ENCODE assay signal across 8 cellular contexts in the genomic region with DNA sequence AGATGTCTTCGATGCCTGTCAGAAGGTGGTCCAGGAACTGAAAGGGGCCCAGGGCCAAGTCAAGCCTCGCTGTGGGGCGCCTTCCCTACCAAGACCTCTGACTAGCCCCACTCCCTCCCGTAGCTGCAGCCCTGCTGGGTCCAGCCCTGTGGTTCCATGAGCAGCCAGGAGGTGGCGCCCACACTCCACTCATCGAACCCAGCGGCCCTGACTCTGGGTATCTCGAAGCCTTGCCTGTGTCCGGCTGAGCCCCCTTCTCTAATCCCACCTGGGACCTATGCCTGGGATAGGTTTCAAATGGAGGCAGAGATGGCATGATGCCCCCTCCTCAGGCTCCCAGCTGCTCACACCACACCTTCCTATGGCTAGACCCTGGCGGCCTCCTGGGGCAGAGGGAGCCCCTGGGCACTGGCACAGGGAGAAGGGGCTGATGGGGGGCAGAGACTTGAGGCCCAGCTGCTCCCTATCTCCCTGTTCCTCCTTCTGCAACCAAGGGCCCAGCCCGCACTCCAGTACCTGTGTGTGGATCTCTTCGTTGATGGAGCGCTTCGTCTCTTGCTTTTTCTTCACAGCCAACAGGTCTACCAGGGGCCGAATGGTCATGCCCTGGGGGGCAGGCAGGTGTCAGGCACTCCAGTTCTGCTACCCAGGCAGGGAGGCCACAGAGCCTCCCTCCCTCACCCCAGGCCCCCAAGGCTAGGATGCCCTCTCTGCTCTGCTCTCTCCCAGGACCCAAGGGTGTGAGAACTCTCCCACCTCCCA. TPM values are rescaled to one million over a fixed set of nuclear protein-coding genes. Genes with fewer than 3 reads are reported as not detected.
DNase-seq lines count a peak whose midpoint lies in the region; ATAC-seq and TF ChIP-seq lines count a peak whose summit lies in the region.

No MANE protein-coding gene starts in this region.

- H3K27me3 Mint-ChIP-seq in activated CD8-positive, alpha-beta T cell treated with anti-CD3 and anti-CD28 coated beads, Interleukin-2, amount 10 ng/mL, durations not matched to agents 7 days and 5 days (ENCODE audit: low read depth), result no peaks in the 10 kb centered on the region

- no peak overlapping the region for H3K27ac ChIP-seq in AG04450 (ENCODE audit: low read depth, low read length)

- peak; percentile 96 for TF ChIP-seq CTCF in AG04450 (IDR thresholded peaks at IDR 0.05; ENCODE audit: low read depth, low read length)
- peak; percentile 98 for TF ChIP-seq CTCF in GM13976 (IDR thresholded peaks at IDR 0.05; ENCODE audit: borderline replicate concordance, control extremely low read depth, extremely low read depth, insufficient read depth, missing control alignments)

- DNase-seq in AG04450 (ENCODE audit: low read depth, low spot score), result no peak
- DNase-seq in GM13976 (ENCODE audit: low spot score), result peak; percentile 88
- peak; percentile 38 for DNase-seq in NCI-H345 treated with DMSO at 0.1 percent for 48 hours (lab: John Stamatoyannopoulos, UW; ENCODE audit: unreplicated experiment)
- DNase-seq in activated CD8-positive, alpha-beta T cell treated with anti-CD3 and anti-CD28 coated beads, Interleukin-2, amount 10 ng/mL, durations not matched to agents 7 days and 5 days, result peak; percentile 84
- DNase-seq in effector CD8-positive, alpha-beta T cell (lab: John Stamatoyannopoulos, UW), result peak; percentile 66
- DNase-seq in midbrain (lab: John Stamatoyannopoulos, UW), result peak; percentile 77
- DNase-seq in stimulated activated CD8-positive, alpha-beta memory T cell treated with anti-CD3 and anti-CD28 coated beads, Interleukin-4, amount 100 ng/mL, for 48 hours, result peak; percentile 94

- no peak overlapping the region for H3K4me3 ChIP-seq in AG04450 (ENCODE audit: low read depth, low read length)

- no peaks in the 10 kb centered on the region for H3K9me3 Mint-ChIP-seq in activated CD8-positive, alpha-beta T cell treated with anti-CD3 and anti-CD28 coated beads, Interleukin-2, amount 10 ng/mL, durations not matched to agents 7 days and 5 days (ENCODE audit: insufficient read depth)

- H3K27me3 ChIP-seq in AG04450 (ENCODE audit: control insufficient read depth, insufficient read depth, low read length), result no peaks in the 10 kb centered on the region

- H3K36me3 Mint-ChIP-seq in activated CD8-positive, alpha-beta T cell treated with anti-CD3 and anti-CD28 coated beads, Interleukin-2, amount 10 ng/mL, durations not matched to agents 7 days and 5 days (ENCODE audit: low read depth), result peaks cover 8% of the 10 kb centered on the region

- H3K9me3 ChIP-seq in AG04450 (ENCODE audit: control insufficient read depth, insufficient read depth, low read length), result no peaks in the 10 kb centered on the region

- ATAC-seq in activated CD8-positive, alpha-beta T cell treated with anti-CD3 and anti-CD28 coated beads, Interleukin-2, amount 10 ng/mL, durations not matched to agents 7 days and 5 days, result peak; percentile 74
- ATAC-seq in HG03442 (IDR thresholded peaks at IDR 0.05; ENCODE audit: unreplicated experiment), result no peak

- peaks cover 20% of the 10 kb centered on the region for H3K4me1 Mint-ChIP-seq in activated CD8-positive, alpha-beta T cell treated with anti-CD3 and anti-CD28 coated beads, Interleukin-2, amount 10 ng/mL, durations not matched to agents 7 days and 5 days (ENCODE audit: low read depth)

- POLR2A ChIA-PET in AG04450 (lab: Yijun Ruan, JAX), result interaction anchor here (1.2 kb wide), 1 partner anchor 52 kb away, joined by 5 read pairs; the partner anchor contains the start of gene SLC9A1
- POLR2A ChIA-PET in activated CD8-positive, alpha-beta T cell treated with anti-CD3 and anti-CD28 coated beads, Interleukin-2, amount 10 ng/mL, durations not matched to agents 7 days and 5 days (lab: Charles Lee), result no interaction called here

- peak overlapping the region; percentile 41 for H3K27ac Mint-ChIP-seq in activated CD8-positive, alpha-beta T cell treated with anti-CD3 and anti-CD28 coated beads, Interleukin-2, amount 10 ng/mL, durations not matched to agents 7 days and 5 days

- CTCF ChIA-PET in AG04450 (lab: Charles Lee), result interaction anchor here (0.9 to 13.2 kb wide), 11 partner anchors 9 to 292 kb away, joined by 3 to 348 read pairs (median 6); no protein-coding TSS in a partner anchor
- CTCF ChIA-PET in activated CD8-positive, alpha-beta T cell treated with anti-CD3 and anti-CD28 coated beads, Interleukin-2, amount 10 ng/mL, durations not matched to agents 7 days and 5 days (lab: Charles Lee), result interaction anchor here (0.6 to 15.2 kb wide), 33 partner anchors 9 to 254 kb away, joined by 3 to 460 read pairs (median 4); partner anchors contain the start of gene SLC9A1

- H3K4me3 Mint-ChIP-seq in activated CD8-positive, alpha-beta T cell treated with anti-CD3 and anti-CD28 coated beads, Interleukin-2, amount 10 ng/mL, durations not matched to agents 7 days and 5 days, result no peak overlapping the region

- in situ Hi-C loops in GM13976 (cut with MboI; ENCODE audit: low sequenced_read_pairs, unreplicated experiment), result loop anchor here (5.0 to 10.0 kb wide), 2 partner anchors 92 to 179 kb away; no protein-coding TSS in a partner anchor

RNA-seq across cellular contexts. Expression of gene SLC9A1, which starts 52.0 kb away (rescaled TPM):
- polyA plus RNA-seq in AG04450 (2011; rRNA removed), result 10.8 and 16.4 TPM in 2 replicates
- polyA minus RNA-seq in AG04450 (2011; rRNA and poly(A)+ RNA removed), result 13.9 and 16.0 TPM in 2 replicates
- total RNA-seq in activated CD8-positive, alpha-beta T cell treated with anti-CD3 and anti-CD28 coated beads, Interleukin-2, amount 10 ng/mL, durations not matched to agents 7 days and 5 days, result 10 to 100 TPM; 28.3 to 29.0 TPM
